20 cellular contexts compared by ENCODE assay signal in the genomic region with DNA sequence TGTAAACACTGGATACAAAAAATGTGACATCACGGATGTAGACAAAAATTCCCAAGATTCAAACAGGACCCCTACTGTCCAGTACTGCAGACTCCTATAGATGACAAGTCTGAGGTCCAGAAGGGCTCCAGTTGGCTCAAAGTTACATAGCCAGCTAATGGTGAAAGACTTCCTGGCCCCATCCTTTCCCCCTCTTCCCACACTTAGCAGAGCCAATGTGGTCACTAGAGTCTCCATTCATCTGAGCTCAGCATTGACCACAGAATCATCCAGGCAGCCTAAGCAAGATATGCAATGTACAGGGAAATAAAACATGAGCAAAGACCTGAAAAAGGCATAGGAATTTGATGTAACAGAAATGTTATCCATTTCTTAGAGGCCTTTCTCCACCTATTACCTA.
A peak's percentile ranks its signal among the peaks of the same experiment; 100 is the strongest.
DNase-seq lines count a peak whose midpoint lies in the region; ATAC-seq and TF ChIP-seq lines count a peak whose summit lies in the region.
"Had no signal": no experiment of that assay in that cellular context is flagged by ENCODE, and none has a peak within 500 bp of the region (broad histone marks: within the 10 kb centered on the region; RNA-seq: fewer than 3 reads in every experiment).

No MANE protein-coding gene starts in this region.

- peak; percentile 54 for DNase-seq in HCEC 1CT
- DNase-seq in astrocyte of the cerebellum (ENCODE audit: low read depth): peak; percentile 57
- DNase-seq in hepatic stellate cell (ENCODE audit: low spot score): peak; percentile 7
- no peak for DNase-seq in thyroid gland
- no peak for DNase-seq in activated gamma-delta T cell (lab: John Stamatoyannopoulos, UW)
- DNase-seq: activated CD4-positive, alpha-beta T cell treated with anti-CD3 and anti-CD28 coated beads, Interleukin-2, amount 50 U/mL, for 4 hours; activated effector memory CD4-positive, alpha-beta T cell treated with anti-CD3 and anti-CD28 coated beads, Interleukin-2, amount 50 U/mL, for 16 hours; Caco-2; DND-41; NCI-H187; NCI-H82; OCI-M1; SHP77 treated with DMSO at 0.1 percent for 48 hours; stimulated activated naive CD8-positive, alpha-beta T cell treated with anti-CD3 and anti-CD28 coated beads, Interleukin-15, Interleukin-2, amounts not matched to agents 100 U/mL and 50 U/mL, for 24 hours had no signal

- H3K36me3 ChIP-seq in thyroid gland: no peaks in the 10 kb centered on the region
- H3K36me3 ChIP-seq: tibial nerve had no signal

- H3K27ac ChIP-seq in thyroid gland: no peak overlapping the region
- H3K27ac ChIP-seq: skin epidermis, tibial nerve had no signal

- TF ChIP-seq POLR2A in thyroid gland (IDR thresholded peaks at IDR 0.05) (no peak), GM18505 (IDR thresholded peaks at IDR 0.05; ENCODE audit: borderline replicate concordance, extremely low read depth, insufficient read depth, insufficient read length) (no peak)

- WGBS in thyroid gland, 2 donors: 93 to 95% methylated on average over 1 of the region's 1 CpG

- intact Hi-C loops in thyroid gland (cut with DNase I): no loop called here

- no peaks in the 10 kb centered on the region for H3K4me1 ChIP-seq in thyroid gland
- H3K4me1 ChIP-seq: Caco-2, tibial nerve had no signal

- no peak for ATAC-seq in HG03460 (IDR thresholded peaks at IDR 0.05; ENCODE audit: unreplicated experiment)
- ATAC-seq in GM18505 (IDR thresholded peaks at IDR 0.05; ENCODE audit: unreplicated experiment): no peak
- ATAC-seq: K562; natural killer cell treated with Interleukin-12 subunit alpha and Interleukin-12 subunit beta and Interleukin-15 and Interleukin-18, amount 100 ng/mL, for 72 hours; stimulated activated naive CD8-positive, alpha-beta T cell treated with anti-CD3 and anti-CD28 coated beads, Interleukin-15, Interleukin-2, amounts not matched to agents 100 U/mL and 50 U/mL, for 24 hours had no signal

- no peaks in the 10 kb centered on the region for H3K27me3 ChIP-seq in thyroid gland
- H3K27me3 ChIP-seq: tibial nerve had no signal

- no peak overlapping the region for H3K4me3 ChIP-seq in astrocyte of the cerebellum (ENCODE audit: low read depth, low read length)
- no peak overlapping the region for H3K4me3 ChIP-seq in thyroid gland (replicated peaks in 1 of 3)
- H3K4me3 ChIP-seq: K562, skin epidermis, tibial nerve had no signal

- no peak for TF ChIP-seq CTCF in astrocyte of the cerebellum (IDR thresholded peaks at IDR 0.05; ENCODE audit: low read depth, low read length, missing control alignments)
- TF ChIP-seq CTCF in thyroid gland (IDR thresholded peaks at IDR 0.05): no peak

- no peaks in the 10 kb centered on the region for H3K9me3 ChIP-seq in thyroid gland
- H3K9me3 ChIP-seq: Caco-2, tibial nerve had no signal

- in situ Hi-C loops in astrocyte of the cerebellum (cut with HindIII; ENCODE audit: low sequenced_read_pairs): no loop called here

Comparison
In these comparisons a context has a peak if more than half of its experiments do, and no peak if none do; other contexts are left out.
1. DNase-seq: peak in HCEC 1CT (single experiment), astrocyte of the cerebellum (single experiment) and hepatic stellate cell (single experiment); none in thyroid gland (0 of 2) and activated gamma-delta T cell (single experiment).